Comparison of ENCODE assay signal across 8 cellular contexts in the genomic region with DNA sequence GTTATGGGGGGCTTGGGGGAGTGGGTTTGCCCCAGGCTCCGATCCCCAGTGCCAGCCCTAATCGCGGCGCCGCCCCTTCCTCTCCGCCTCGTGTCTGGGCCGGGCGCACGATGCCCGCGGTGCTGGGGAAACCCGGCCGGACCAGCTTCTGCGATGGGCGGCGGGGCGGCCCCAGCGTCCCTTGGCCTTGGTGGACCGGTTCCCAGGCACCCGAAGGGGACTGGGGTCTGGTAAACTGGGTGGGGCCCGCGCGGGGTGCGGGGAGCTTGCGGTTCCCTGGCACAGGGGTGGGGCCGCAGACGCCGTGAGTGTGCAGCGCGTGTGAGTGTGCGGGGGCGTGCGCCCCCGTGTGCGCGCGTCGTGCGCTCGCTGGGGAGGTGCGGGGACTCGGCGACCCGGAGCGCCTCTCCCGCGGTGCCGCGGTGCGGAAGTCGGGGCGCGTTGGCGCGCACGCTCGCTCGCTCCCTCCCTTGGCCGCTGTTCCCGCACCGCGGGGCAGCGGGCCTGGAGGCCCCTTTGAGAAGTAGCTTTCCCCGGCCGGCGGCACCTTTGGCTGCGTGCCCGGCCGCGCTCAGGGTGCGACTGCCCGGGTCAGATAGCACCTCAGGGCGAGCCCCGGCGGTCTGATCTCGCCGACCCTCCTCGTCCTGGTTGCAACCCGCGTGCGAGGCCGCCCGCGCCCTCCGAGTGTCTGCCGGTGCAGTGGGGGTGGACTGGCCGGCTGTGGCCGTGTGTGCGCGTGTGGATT. TPM values are rescaled to one million over a fixed set of nuclear protein-coding genes. Genes with fewer than 3 reads are reported as not detected.
DNase-seq lines count a peak whose midpoint lies in the region; ATAC-seq and TF ChIP-seq lines count a peak whose summit lies in the region.

No MANE protein-coding gene starts in this region.

- intact Hi-C loops in breast epithelium (cut with DNase I; ENCODE audit: low total_unique reads), result no loop called here

- H3K36me3 ChIP-seq in breast epithelium (no peaks in the 10 kb centered on the region), kidney epithelial cell (ENCODE audit: control insufficient read depth, insufficient read depth, low read length) (no peaks in the 10 kb centered on the region)

- TF ChIP-seq CTCF in VCaP (conservative IDR thresholded peaks at IDR 0.05), result no peak
- no peak for TF ChIP-seq CTCF in breast epithelium (IDR thresholded peaks at IDR 0.05)
- TF ChIP-seq CTCF in kidney epithelial cell (IDR thresholded peaks at IDR 0.05; ENCODE audit: insufficient read depth, low read length, poor library complexity, severe bottlenecking), result no peak

- DNase-seq in NCI-H1092 treated with DMSO at 0.1 percent for 48 hours (lab: John Stamatoyannopoulos, UW) (peak; percentile 67), breast epithelium (ENCODE audit: low spot score in 2 of 2) (peak; percentile 18 to 59), kidney epithelial cell (ENCODE audit: low read depth) (no peak), dedifferentiated amniotic fluid mesenchymal stem cell (ENCODE audit: extremely low spot score) (no peak)
- DNase-seq in stimulated activated CD4-positive, alpha-beta T cell treated with anti-CD3 and anti-CD28 coated beads, Interleukin-1b, Interleukin-23, amount 100 ng/mL, for 1 hour (ENCODE audit: low read depth in 2 of 2), result peak; percentile 9 to 30

- H3K27ac ChIP-seq in VCaP (peak overlapping the region; percentile 98), breast epithelium (peak overlapping the region; percentile 57 to 78)

- peak; percentile 43 for ATAC-seq in GM18502 (IDR thresholded peaks at IDR 0.05; ENCODE audit: poor library complexity, unreplicated experiment)
- peak; percentile 27 for ATAC-seq in HG02623 (IDR thresholded peaks at IDR 0.05; ENCODE audit: unreplicated experiment)

- no peaks in the 10 kb centered on the region for H3K4me1 ChIP-seq in breast epithelium

- H3K4me3 ChIP-seq in breast epithelium (peak overlapping the region; percentile 78 to 88 (median 88)), kidney epithelial cell (ENCODE audit: low read depth, low read length) (peak overlapping the region; percentile 89)

- no peaks in the 10 kb centered on the region for H3K9me3 ChIP-seq in breast epithelium

- H3K27me3 ChIP-seq in breast epithelium (no peaks in the 10 kb centered on the region), kidney epithelial cell (ENCODE audit: control insufficient read depth, insufficient read depth, low read length) (no peaks in the 10 kb centered on the region)

- TF ChIP-seq POLR2A in breast epithelium (IDR thresholded peaks at IDR 0.05), result no peak

RNA-seq across cellular contexts. Expression of a gene that starts 0.6 kb away (rescaled TPM):
- total RNA-seq in breast epithelium, result 10 to 100 TPM; 13.0 to 18.4 (median 13.4) TPM
- 8.4 and 9.0 TPM in 2 replicates for total RNA-seq in kidney epithelial cell

Comparison
In these comparisons a context has a peak if more than half of its experiments do, and no peak if none do; other contexts are left out.
1. DNase-seq: peak in NCI-H1092 treated with DMSO at 0.1 percent for 48 hours (single experiment), breast epithelium (2 of 2) and stimulated activated CD4-positive, alpha-beta T cell treated with anti-CD3 and anti-CD28 coated beads, Interleukin-1b, Interleukin-23, amount 100 ng/mL, for 1 hour (2 of 2); none in kidney epithelial cell (single experiment) and dedifferentiated amniotic fluid mesenchymal stem cell (single experiment).